Comparison of ENCODE assay signal across 9 cellular contexts in genomic region chr4:98656443-98656842, GRCh38. TPM values are rescaled to one million over a fixed set of nuclear protein-coding genes. Genes with fewer than 3 reads are reported as not detected.
A peak's percentile ranks its signal among the peaks of the same experiment; 100 is the strongest.
DNase-seq lines count a peak whose midpoint lies in the region; ATAC-seq and TF ChIP-seq lines count a peak whose summit lies in the region.
"Had no signal": no experiment of that assay in that cellular context is flagged by ENCODE, and none has a peak within 500 bp of the region (broad histone marks: within the 10 kb centered on the region; RNA-seq: fewer than 3 reads in every experiment).

No MANE protein-coding gene starts in this region.

- peaks cover 1% of the 10 kb centered on the region for H3K9me3 Mint-ChIP-seq in T-helper 2 cell treated with Interferon-gamma antibody and Interleukin-4, amounts not matched to agents 5 μg/mL and 100 μg/mL, for 36 hours
- peaks cover under 1% of the 10 kb centered on the region for H3K9me3 Mint-ChIP-seq in activated CD8-positive, alpha-beta T cell treated with anti-CD3 and anti-CD28 coated beads for 36 hours
- H3K9me3 Mint-ChIP-seq in stimulated activated effector memory CD8-positive, alpha-beta T cell treated with anti-CD3 and anti-CD28 coated beads, Interleukin-12 subunit alpha, Interleukin-12 subunit beta, amount 100 ng/mL, for 72 hours = no peaks in the 10 kb centered on the region

- peak overlapping the region; percentile 96 for H3K4me3 Mint-ChIP-seq in T-helper 2 cell treated with Interferon-gamma antibody and Interleukin-4, amounts not matched to agents 5 μg/mL and 100 μg/mL, for 36 hours
- peak overlapping the region; percentile 94 for H3K4me3 Mint-ChIP-seq in activated CD8-positive, alpha-beta T cell treated with anti-CD3 and anti-CD28 coated beads for 36 hours
- H3K4me3 Mint-ChIP-seq in stimulated activated effector memory CD8-positive, alpha-beta T cell treated with anti-CD3 and anti-CD28 coated beads, Interleukin-12 subunit alpha, Interleukin-12 subunit beta, amount 100 ng/mL, for 72 hours = peak overlapping the region; percentile 91

- intact Hi-C loops in activated CD8-positive, alpha-beta T cell treated with anti-CD3 and anti-CD28 coated beads for 36 hours (cut with micrococcal nuclease) = loop anchor here (10.0 kb wide), 1 partner anchor 392 kb away; the partner anchor contains the start of gene RAP1GDS1

- DNase-seq in T-helper 2 cell treated with Interferon-gamma antibody and Interleukin-4, amounts not matched to agents 5 μg/mL and 100 μg/mL, for 36 hours (ENCODE audit: low spot score) = no peak
- DNase-seq in T-helper 2 cell (no peak), fibroblast of villous mesenchyme (ENCODE audit: low read depth) (no peak), HK-2 (ENCODE audit: unreplicated experiment) (no peak)
- DNase-seq in activated CD8-positive, alpha-beta T cell treated with anti-CD3 and anti-CD28 coated beads for 36 hours = no peak
- DNase-seq in stimulated activated effector memory CD8-positive, alpha-beta T cell treated with anti-CD3 and anti-CD28 coated beads, Interleukin-12 subunit alpha, Interleukin-12 subunit beta, amount 100 ng/mL, for 72 hours (ENCODE audit: low spot score in 2 of 2) = no peak
- DNase-seq: activated gamma-delta T cell treated with Interleukin-2 at 50 U/mL for 16 hours had no signal

- POLR2A ChIA-PET in activated CD8-positive, alpha-beta T cell treated with anti-CD3 and anti-CD28 coated beads for 36 hours (lab: Charles Lee) = no interaction called here

- peaks cover 23% of the 10 kb centered on the region for H3K36me3 Mint-ChIP-seq in T-helper 2 cell treated with Interferon-gamma antibody and Interleukin-4, amounts not matched to agents 5 μg/mL and 100 μg/mL, for 36 hours (ENCODE audit: low read depth)
- H3K36me3 Mint-ChIP-seq in activated CD8-positive, alpha-beta T cell treated with anti-CD3 and anti-CD28 coated beads for 36 hours (ENCODE audit: low read depth) = peaks cover 11% of the 10 kb centered on the region
- peaks cover 9% of the 10 kb centered on the region for H3K36me3 Mint-ChIP-seq in stimulated activated effector memory CD8-positive, alpha-beta T cell treated with anti-CD3 and anti-CD28 coated beads, Interleukin-12 subunit alpha, Interleukin-12 subunit beta, amount 100 ng/mL, for 72 hours

- peak overlapping the region; percentile 85 for H3K4me3 ChIP-seq in fibroblast of villous mesenchyme (ENCODE audit: low read depth, low read length)

- no peak for TF ChIP-seq CTCF in activated CD8-positive, alpha-beta T cell treated with anti-CD3 and anti-CD28 coated beads for 36 hours (IDR thresholded peaks at IDR 0.05)
- TF ChIP-seq CTCF in fibroblast of villous mesenchyme (IDR thresholded peaks at IDR 0.05; ENCODE audit: insufficient read depth, low read depth, low read length) = no peak

- CTCF ChIA-PET in activated CD8-positive, alpha-beta T cell treated with anti-CD3 and anti-CD28 coated beads for 36 hours (lab: Charles Lee) = no interaction called here

- no peak for ATAC-seq in activated CD8-positive, alpha-beta T cell treated with anti-CD3 and anti-CD28 coated beads for 36 hours
- no peak for ATAC-seq in stimulated activated effector memory CD8-positive, alpha-beta T cell treated with anti-CD3 and anti-CD28 coated beads, Interleukin-12 subunit alpha, Interleukin-12 subunit beta, amount 100 ng/mL, for 72 hours
- no peak for ATAC-seq in HG03135 (IDR thresholded peaks at IDR 0.05; ENCODE audit: unreplicated experiment)
- ATAC-seq in GM21529 (IDR thresholded peaks at IDR 0.05; ENCODE audit: unreplicated experiment) = no peak

- H3K4me1 Mint-ChIP-seq in T-helper 2 cell treated with Interferon-gamma antibody and Interleukin-4, amounts not matched to agents 5 μg/mL and 100 μg/mL, for 36 hours (ENCODE audit: low read depth) = peaks cover 67% of the 10 kb centered on the region
- H3K4me1 Mint-ChIP-seq in activated CD8-positive, alpha-beta T cell treated with anti-CD3 and anti-CD28 coated beads for 36 hours (ENCODE audit: low read depth) = peaks cover 64% of the 10 kb centered on the region
- peaks cover 64% of the 10 kb centered on the region for H3K4me1 Mint-ChIP-seq in stimulated activated effector memory CD8-positive, alpha-beta T cell treated with anti-CD3 and anti-CD28 coated beads, Interleukin-12 subunit alpha, Interleukin-12 subunit beta, amount 100 ng/mL, for 72 hours

- H3K27me3 Mint-ChIP-seq in T-helper 2 cell treated with Interferon-gamma antibody and Interleukin-4, amounts not matched to agents 5 μg/mL and 100 μg/mL, for 36 hours (ENCODE audit: low read depth) = no peaks in the 10 kb centered on the region
- no peaks in the 10 kb centered on the region for H3K27me3 Mint-ChIP-seq in activated CD8-positive, alpha-beta T cell treated with anti-CD3 and anti-CD28 coated beads for 36 hours

- no peak overlapping the region for H3K27ac Mint-ChIP-seq in T-helper 2 cell treated with Interferon-gamma antibody and Interleukin-4, amounts not matched to agents 5 μg/mL and 100 μg/mL, for 36 hours
- no peak overlapping the region for H3K27ac Mint-ChIP-seq in activated CD8-positive, alpha-beta T cell treated with anti-CD3 and anti-CD28 coated beads for 36 hours
- H3K27ac Mint-ChIP-seq in stimulated activated effector memory CD8-positive, alpha-beta T cell treated with anti-CD3 and anti-CD28 coated beads, Interleukin-12 subunit alpha, Interleukin-12 subunit beta, amount 100 ng/mL, for 72 hours = no peak overlapping the region

RNA-seq across cellular contexts. Expression of gene TSPAN5, which starts 2.0 kb away (rescaled TPM):
- total RNA-seq in activated CD8-positive, alpha-beta T cell treated with anti-CD3 and anti-CD28 coated beads for 36 hours = 10 to 100 TPM; 18.5 to 21.9 TPM
- total RNA-seq in fibroblast of villous mesenchyme = 46.1 and 50.5 TPM in 2 replicates
